ENCODE assay signal across 8 cellular contexts in the genomic region with DNA sequence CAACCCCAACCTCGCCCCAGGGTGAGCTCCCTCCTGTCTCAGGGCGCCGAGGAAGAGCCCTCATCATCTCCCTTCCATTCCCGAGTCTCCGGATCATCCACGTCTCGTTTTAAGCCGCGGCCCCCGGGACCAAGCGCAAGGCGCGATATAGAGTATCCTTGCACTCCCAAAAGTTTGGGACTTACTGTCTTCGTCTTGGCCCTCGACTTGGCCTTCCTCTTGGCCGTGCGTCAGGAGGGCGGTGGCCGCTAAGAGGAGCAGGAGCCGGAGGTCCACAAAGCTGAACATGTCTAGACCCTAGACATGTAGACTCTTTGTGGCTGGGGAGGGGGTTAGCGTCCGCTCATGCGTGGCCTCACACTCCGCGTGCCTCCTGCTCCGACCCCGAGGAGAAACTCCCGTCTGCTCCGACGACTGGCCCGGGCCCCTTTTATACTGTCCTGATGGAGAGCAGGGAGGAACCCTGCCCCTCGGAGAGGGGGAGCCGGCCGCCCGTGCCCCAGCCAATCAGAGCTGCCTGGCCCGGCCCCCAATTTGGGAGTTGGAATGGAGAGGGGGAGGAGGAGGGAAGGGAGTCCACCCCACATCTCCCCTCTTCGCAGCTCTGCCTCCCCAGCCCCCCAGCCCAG. TPM values are rescaled to one million over a fixed set of nuclear protein-coding genes. Genes with fewer than 3 reads are reported as not detected.
DNase-seq lines count a peak whose midpoint lies in the region; TF ChIP-seq lines count a peak whose summit lies in the region.

COL1A1 (minus strand) TSS at position 406 of the 629 bp plus-strand sequence; CDS start at position 288, 118 bp downstream.

- intact Hi-C loops in uterus (cut with DNase I; ENCODE audit: low total_unique reads): loop anchor here (2.0 kb wide), 1 partner anchor 71 kb away; no protein-coding TSS in a partner anchor

- H3K36me3 ChIP-seq in BE2C (no peaks in the 10 kb centered on the region), mesodermal cell (ENCODE audit: control insufficient read depth, insufficient read depth, low read length) (peaks cover 32% of the 10 kb centered on the region), uterus (no peaks in the 10 kb centered on the region)
- no peaks in the 10 kb centered on the region for H3K36me3 ChIP-seq in effector memory CD4-positive, alpha-beta T cell (ENCODE audit: control insufficient read depth, insufficient read depth, low read length)

- H3K9me3 ChIP-seq in BE2C (no peaks in the 10 kb centered on the region), mesodermal cell (ENCODE audit: control insufficient read depth, low read length) (no peaks in the 10 kb centered on the region), uterus (no peaks in the 10 kb centered on the region)
- H3K9me3 ChIP-seq in effector memory CD4-positive, alpha-beta T cell (ENCODE audit: control insufficient read depth, low read length): no peaks in the 10 kb centered on the region

- H3K4me1 ChIP-seq in BE2C (peaks cover 3% of the 10 kb centered on the region), mesodermal cell (ENCODE audit: control insufficient read depth, insufficient read depth, low read length, poor library complexity, severe bottlenecking) (peaks cover 51% of the 10 kb centered on the region), uterus (peaks cover 26 to 42% of the 10 kb centered on the region in 2 donors)
- H3K4me1 ChIP-seq in effector memory CD4-positive, alpha-beta T cell (ENCODE audit: control insufficient read depth, insufficient read depth, low read length, poor library complexity, severe bottlenecking): peaks cover 21% of the 10 kb centered on the region

- no peak for DNase-seq in BE2C
- peak; percentile 68 for DNase-seq in NCI-H226
- DNase-seq in effector memory CD4-positive, alpha-beta T cell: no peak
- DNase-seq in uterus: peak; percentile 94 to 96
- DNase-seq in effector CD4-positive, alpha-beta T cell: no peak
- no peak for DNase-seq in stimulated activated CD4-positive, alpha-beta T cell treated with anti-CD3 and anti-CD28 coated beads, Interleukin-4, amount 100 ng/mL, for 24 hours
- DNase-seq in 8988T: no peak

- peak within 1 kb of the TSS; percentile 46 for H3K4me3 ChIP-seq in BE2C (ENCODE audit: low read depth, low read length)
- H3K4me3 ChIP-seq in effector memory CD4-positive, alpha-beta T cell (ENCODE audit: insufficient read depth, low read depth, low read length, poor library complexity, severe bottlenecking): peak within 1 kb of the TSS; percentile 53
- H3K4me3 ChIP-seq in mesodermal cell (ENCODE audit: extremely low read depth, insufficient read depth, low read length, poor library complexity, severe bottlenecking): peak within 1 kb of the TSS; percentile 80
- H3K4me3 ChIP-seq in uterus: peak within 1 kb of the TSS; percentile 75 to 96

- no peak within 1 kb of the TSS for H3K27ac ChIP-seq in effector memory CD4-positive, alpha-beta T cell (ENCODE audit: insufficient read depth, low read length, poor library complexity, severe bottlenecking)
- peak within 1 kb of the TSS; percentile 92 for H3K27ac ChIP-seq in mesodermal cell (ENCODE audit: low read depth, low read length, severe bottlenecking)
- H3K27ac ChIP-seq in uterus: peak within 1 kb of the TSS; percentile 96 to 98

- TF ChIP-seq POLR2A in uterus (IDR thresholded peaks at IDR 0.05): peak; percentile 94 to 98

- WGBS in mesodermal cell (ENCODE audit: insufficient coverage in 2 of 2), 2 experiments: 15 to 18% methylated on average over 27 to 31 of the region's 37 CpGs

- H3K27me3 ChIP-seq in BE2C (peaks cover 9% of the 10 kb centered on the region), uterus (no peaks in the 10 kb centered on the region)
- peaks cover 33% of the 10 kb centered on the region for H3K27me3 ChIP-seq in effector memory CD4-positive, alpha-beta T cell (replicated peaks; ENCODE audit: control insufficient read depth, insufficient read depth, low read length, poor library complexity, severe bottlenecking)

- TF ChIP-seq CTCF in BE2C (IDR thresholded peaks at IDR 0.05; ENCODE audit: low read depth, low read length): no peak
- peak in 2 of 4 experiments; percentile 5 to 26 for TF ChIP-seq CTCF in uterus (IDR thresholded peaks at IDR 0.05)

RNA-seq across cellular contexts. Expression of gene COL1A1, which starts in this region (rescaled TPM):
- polyA plus RNA-seq in BE2C (2012; ENCODE audit: insufficient read depth, insufficient read length, low read depth): 0.80 TPM
- 852 TPM for polyA plus RNA-seq in mesodermal cell (2013, experiment 1 of 2)
- 735 TPM for polyA plus RNA-seq in mesodermal cell (2013, experiment 2 of 2)
- 1,000 to 10,000 TPM in 1 of 4 donors, 100 to 1,000 TPM in 2, 10 to 100 TPM in 1; 59.4 to 4,880 (median 491) TPM for total RNA-seq in uterus

Comparison
In these comparisons a context has a peak if more than half of its experiments do, and no peak if none do; other contexts are left out.
1. DNase-seq: peak in NCI-H226 (single experiment) and uterus (2 of 2); none in BE2C (single experiment), effector memory CD4-positive, alpha-beta T cell (0 of 3), effector CD4-positive, alpha-beta T cell (single experiment), stimulated activated CD4-positive, alpha-beta T cell treated with anti-CD3 and anti-CD28 coated beads, Interleukin-4, amount 100 ng/mL, for 24 hours (single experiment) and 8988T (single experiment).
2. Peak in every context shown above with its lines, with median percentiles within 50 percentile points of each other: H3K4me3 ChIP-seq.